9 cellular contexts compared by ENCODE assay signal in genomic region chr9:68507098-68507795, GRCh38. TPM values are rescaled to one million over a fixed set of nuclear protein-coding genes. Genes with fewer than 3 reads are reported as not detected.
DNase-seq lines count a peak whose midpoint lies in the region; ATAC-seq and TF ChIP-seq lines count a peak whose summit lies in the region.
"Had no signal": no experiment of that assay in that cellular context is flagged by ENCODE, and none has a peak within 500 bp of the region (broad histone marks: within the 10 kb centered on the region; RNA-seq: fewer than 3 reads in every experiment).

No MANE protein-coding gene starts in this region.

- H3K4me3 ChIP-seq in A673 (ENCODE audit: low read depth, low read length, poor library complexity, severe bottlenecking): no peak overlapping the region
- no peak overlapping the region for H3K4me3 ChIP-seq in WI38 (ENCODE audit: low read depth, low read length)
- H3K4me3 ChIP-seq in transverse colon: no peak overlapping the region

- H3K4me1 ChIP-seq in A673 (ENCODE audit: insufficient read depth, low read length, poor library complexity, severe bottlenecking) (no peaks in the 10 kb centered on the region), transverse colon (peaks cover 0 to 26% (median 13%) of the 10 kb centered on the region in 4 donors)

- intact Hi-C loops in A673 (cut with micrococcal nuclease; ENCODE audit: unreplicated experiment): no loop called here
- intact Hi-C loops in transverse colon (cut with DNase I; ENCODE audit: low total_unique reads): no loop called here
- intact Hi-C loops in activated T-helper 1 cell treated with anti-CD3 and anti-CD28 coated beads, Interleukin-12 subunit alpha, Interleukin-12 subunit beta, Interleukin-2, Interleukin-4 antibody, amounts not matched to agents 30 ng/mL and 10 ng/mL and 1 ng/mL, durations not matched to agents 14 hours and 24 hours and 36 hours (cut with micrococcal nuclease): no loop called here

- H3K4me3 Mint-ChIP-seq in activated T-helper 1 cell treated with anti-CD3 and anti-CD28 coated beads, Interleukin-12 subunit alpha, Interleukin-12 subunit beta, Interleukin-2, Interleukin-4 antibody, amounts not matched to agents 30 ng/mL and 10 ng/mL and 1 ng/mL, durations not matched to agents 14 hours and 24 hours and 36 hours: no peak overlapping the region
- H3K4me3 Mint-ChIP-seq: activated naive CD8-positive, alpha-beta T cell treated with anti-CD3 and anti-CD28 coated beads, Interleukin-2, amount 10 ng/mL, durations not matched to agents 7 days and 5 days had no signal

- H3K27ac ChIP-seq in A673 (ENCODE audit: low read depth, low read length, poor library complexity, severe bottlenecking) (no peak overlapping the region), transverse colon (peak overlapping the region; percentile 62 to 68 (median 65))

- DNase-seq in A673 (ENCODE audit: low spot score) (peak; percentile 10), H4 (ENCODE audit: low spot score) (peak; percentile 14), inferior parietal cortex (ENCODE audit: extremely low spot score) (peak; percentile 36), transverse colon (no peak)
- DNase-seq in activated T-helper 1 cell treated with anti-CD3 and anti-CD28 coated beads, Interleukin-12 subunit alpha, Interleukin-12 subunit beta, Interleukin-2, Interleukin-4 antibody, amounts not matched to agents 30 ng/mL and 10 ng/mL and 1 ng/mL, durations not matched to agents 14 hours and 24 hours and 36 hours (ENCODE audit: low spot score): no peak
- DNase-seq in stimulated activated CD4-positive, alpha-beta T cell treated with anti-CD3 and anti-CD28 coated beads, Interleukin-1b, Interleukin-23, amount 100 ng/mL, for 48 hours: no peak
- DNase-seq: activated naive CD8-positive, alpha-beta T cell treated with anti-CD3 and anti-CD28 coated beads, Interleukin-2, amount 10 ng/mL, durations not matched to agents 7 days and 5 days had no signal

- CTCF ChIA-PET in A673 (lab: Charles Lee): no interaction called here

- WGBS in transverse colon (ENCODE audit: low coverage in 1 of 2), 2 donors: 39 to 57% methylated on average over 7 of the region's 7 CpGs

- ATAC-seq in esophagus mucosa: no peak

- POLR2A ChIA-PET in A673 (lab: Charles Lee; ENCODE audit: low non-redundant PET): no interaction called here

- TF ChIP-seq POLR2A in transverse colon (IDR thresholded peaks at IDR 0.05): no peak

- H3K36me3 ChIP-seq in A673 (ENCODE audit: insufficient read depth, low read length, poor library complexity, severe bottlenecking) (no peaks in the 10 kb centered on the region), transverse colon (no peaks in the 10 kb centered on the region)

- peak; percentile 59 for TF ChIP-seq CTCF in A673 (conservative IDR thresholded peaks at IDR 0.05; ENCODE audit: low read depth, low read length)
- TF ChIP-seq CTCF in WI38 (IDR thresholded peaks at IDR 0.05; ENCODE audit: low read depth, low read length): peak; percentile 44; the same call in 1 of the 2 replicates
- TF ChIP-seq CTCF in transverse colon (IDR thresholded peaks at IDR 0.05): peak; percentile 64 to 79 (median 71)

- H3K9me3 Mint-ChIP-seq in activated T-helper 1 cell treated with anti-CD3 and anti-CD28 coated beads, Interleukin-12 subunit alpha, Interleukin-12 subunit beta, Interleukin-2, Interleukin-4 antibody, amounts not matched to agents 30 ng/mL and 10 ng/mL and 1 ng/mL, durations not matched to agents 14 hours and 24 hours and 36 hours: no peaks in the 10 kb centered on the region
- H3K9me3 Mint-ChIP-seq: activated naive CD8-positive, alpha-beta T cell treated with anti-CD3 and anti-CD28 coated beads, Interleukin-2, amount 10 ng/mL, durations not matched to agents 7 days and 5 days had no signal

- no peaks in the 10 kb centered on the region for H3K4me1 Mint-ChIP-seq in activated T-helper 1 cell treated with anti-CD3 and anti-CD28 coated beads, Interleukin-12 subunit alpha, Interleukin-12 subunit beta, Interleukin-2, Interleukin-4 antibody, amounts not matched to agents 30 ng/mL and 10 ng/mL and 1 ng/mL, durations not matched to agents 14 hours and 24 hours and 36 hours (ENCODE audit: low read depth)
- H3K4me1 Mint-ChIP-seq: activated naive CD8-positive, alpha-beta T cell treated with anti-CD3 and anti-CD28 coated beads, Interleukin-2, amount 10 ng/mL, durations not matched to agents 7 days and 5 days had no signal

- H3K27me3 Mint-ChIP-seq in activated T-helper 1 cell treated with anti-CD3 and anti-CD28 coated beads, Interleukin-12 subunit alpha, Interleukin-12 subunit beta, Interleukin-2, Interleukin-4 antibody, amounts not matched to agents 30 ng/mL and 10 ng/mL and 1 ng/mL, durations not matched to agents 14 hours and 24 hours and 36 hours (ENCODE audit: insufficient read depth): peaks cover 3% of the 10 kb centered on the region

- no peak for TF ChIP-seq EP300 in transverse colon (IDR thresholded peaks at IDR 0.05; ENCODE audit: low read depth)

- H3K9me3 ChIP-seq in A673 (ENCODE audit: low read depth, low read length, poor library complexity, severe bottlenecking) (no peaks in the 10 kb centered on the region), transverse colon (no peaks in the 10 kb centered on the region)

- H3K27ac Mint-ChIP-seq in activated T-helper 1 cell treated with anti-CD3 and anti-CD28 coated beads, Interleukin-12 subunit alpha, Interleukin-12 subunit beta, Interleukin-2, Interleukin-4 antibody, amounts not matched to agents 30 ng/mL and 10 ng/mL and 1 ng/mL, durations not matched to agents 14 hours and 24 hours and 36 hours: no peak overlapping the region
- H3K27ac Mint-ChIP-seq: activated naive CD8-positive, alpha-beta T cell treated with anti-CD3 and anti-CD28 coated beads, Interleukin-2, amount 10 ng/mL, durations not matched to agents 7 days and 5 days had no signal

- H3K27me3 ChIP-seq in A673 (replicated peaks; ENCODE audit: insufficient read depth, low read depth, low read length, poor library complexity) (peaks cover 6% of the 10 kb centered on the region), transverse colon (no peaks in the 10 kb centered on the region)

- BruUV-seq in A673 (replicated peaks; lab: Mats Ljungman, UMichigan): no TSS peak

- in situ Hi-C loops in transverse colon (cut with MboI; ENCODE audit: low pct_ligation_motif_present in 1 of 4, low pct_unique_long_range_greater_than_20kb in 1 of 4, low sequenced_read_pairs in 3 of 4): no loop called here

- H3K36me3 Mint-ChIP-seq in activated T-helper 1 cell treated with anti-CD3 and anti-CD28 coated beads, Interleukin-12 subunit alpha, Interleukin-12 subunit beta, Interleukin-2, Interleukin-4 antibody, amounts not matched to agents 30 ng/mL and 10 ng/mL and 1 ng/mL, durations not matched to agents 14 hours and 24 hours and 36 hours (ENCODE audit: low read depth): no peaks in the 10 kb centered on the region
- H3K36me3 Mint-ChIP-seq: activated naive CD8-positive, alpha-beta T cell treated with anti-CD3 and anti-CD28 coated beads, Interleukin-2, amount 10 ng/mL, durations not matched to agents 7 days and 5 days had no signal

RNA-seq across cellular contexts. Expression of gene TMEM252, which starts 33.4 kb away (rescaled TPM):
- total RNA-seq in A673 (2021) (not detected in 2 replicates), transverse colon (1 to 10 TPM in 1 of 4 donors, under 1 TPM in 1, not detected in 2; 0.48 to 2.3 TPM), esophagus mucosa (not detected)
- not detected in 2 replicates for total RNA-seq in H4 (2014; rRNA removed; shearing (Covaris generic))
- total RNA-seq in activated T-helper 1 cell treated with anti-CD3 and anti-CD28 coated beads, Interleukin-12 subunit alpha, Interleukin-12 subunit beta, Interleukin-2, Interleukin-4 antibody, amounts not matched to agents 30 ng/mL and 10 ng/mL and 1 ng/mL, durations not matched to agents 14 hours and 24 hours and 36 hours: not detected in 2 replicates
- total RNA-seq: activated naive CD8-positive, alpha-beta T cell treated with anti-CD3 and anti-CD28 coated beads, Interleukin-2, amount 10 ng/mL, durations not matched to agents 7 days and 5 days had no signal

Comparison
In these comparisons a context has a peak if more than half of its experiments do, and no peak if none do; other contexts are left out.
1. DNase-seq: peak in A673 (single experiment), H4 (single experiment) and inferior parietal cortex (single experiment); none in transverse colon (single experiment), activated T-helper 1 cell treated with anti-CD3 and anti-CD28 coated beads, Interleukin-12 subunit alpha, Interleukin-12 subunit beta, Interleukin-2, Interleukin-4 antibody, amounts not matched to agents 30 ng/mL and 10 ng/mL and 1 ng/mL, durations not matched to agents 14 hours and 24 hours and 36 hours (single experiment) and stimulated activated CD4-positive, alpha-beta T cell treated with anti-CD3 and anti-CD28 coated beads, Interleukin-1b, Interleukin-23, amount 100 ng/mL, for 48 hours (single experiment).
2. Peak in every context shown above with its lines, with median percentiles within 50 percentile points of each other: CTCF ChIP-seq.